In genomic region chr4:113435893-113436292, GRCh38 we compare ENCODE assay signal across 8 cellular contexts.
DNase-seq lines count a peak whose midpoint lies in the region; TF ChIP-seq lines count a peak whose summit lies in the region.

No MANE protein-coding gene starts in this region.

- H4K20me1 ChIP-seq in neural progenitor cell (ENCODE audit: low read depth), result no peaks in the 10 kb centered on the region

- no peaks in the 10 kb centered on the region for H3K9me3 ChIP-seq in neural progenitor cell (ENCODE audit: low read depth)

- H3K36me3 ChIP-seq in neural progenitor cell, result no peaks in the 10 kb centered on the region

- peaks cover 6% of the 10 kb centered on the region for H3K4me1 ChIP-seq in neural progenitor cell

- H3K27ac ChIP-seq in epithelial cell of prostate, result peak overlapping the region; percentile 71
- no peak overlapping the region for H3K27ac ChIP-seq in neural progenitor cell

- H3K36me3 Mint-ChIP-seq in osteocyte (ENCODE audit: unreplicated experiment) (no peaks in the 10 kb centered on the region), neural progenitor cell (no peaks in the 10 kb centered on the region)

- H2AFZ ChIP-seq in neural progenitor cell (replicated peaks), result no peak overlapping the region

- no peak overlapping the region for H3K9ac ChIP-seq in neural progenitor cell

- peak overlapping the region; percentile 72 for H3K27ac Mint-ChIP-seq in osteocyte (ENCODE audit: unreplicated experiment)
- no peak overlapping the region for H3K27ac Mint-ChIP-seq in neural progenitor cell

- peak; percentile 49 for DNase-seq in DMS79 (lab: John Stamatoyannopoulos, UW)
- peak; percentile 91 for DNase-seq in NCI-H1436 treated with DMSO at 0.1 percent for 48 hours (lab: John Stamatoyannopoulos, UW)
- DNase-seq in epithelial cell of prostate (ENCODE audit: low read depth, low spot score), result peak; percentile 69
- DNase-seq in osteocyte (ENCODE audit: extremely low spot score, unreplicated experiment), result no peak
- no peak for DNase-seq in neural progenitor cell (ENCODE audit: low spot score)
- DNase-seq in NK-92 (lab: John Stamatoyannopoulos, UW; ENCODE audit: unreplicated experiment), result no peak
- no peak for DNase-seq in DMS114 treated with DMSO at 0.1 percent for 48 hours (lab: John Stamatoyannopoulos, UW; ENCODE audit: unreplicated experiment)
- no peak for DNase-seq in stimulated activated CD4-positive, alpha-beta T cell treated with anti-CD3 and anti-CD28 coated beads, Interleukin-4, amount 100 ng/mL, for 1 hour

- H3K79me2 ChIP-seq in neural progenitor cell (ENCODE audit: low read depth), result no peaks in the 10 kb centered on the region

- no peak overlapping the region for H3K4me2 ChIP-seq in neural progenitor cell

- H3K9me3 Mint-ChIP-seq in osteocyte (ENCODE audit: unreplicated experiment) (peaks cover 9% of the 10 kb centered on the region), neural progenitor cell (peaks cover 3% of the 10 kb centered on the region)

- TF ChIP-seq CTCF in osteocyte (IDR thresholded peaks at IDR 0.05), result no peak
- TF ChIP-seq CTCF in neural progenitor cell (IDR thresholded peaks at IDR 0.05), result no peak

- no peaks in the 10 kb centered on the region for H3F3A ChIP-seq in neural progenitor cell (ENCODE audit: low read depth)

- H3K27me3 ChIP-seq in neural progenitor cell, result no peaks in the 10 kb centered on the region

- no peaks in the 10 kb centered on the region for H3K27me3 Mint-ChIP-seq in osteocyte (ENCODE audit: unreplicated experiment)
- no peaks in the 10 kb centered on the region for H3K27me3 Mint-ChIP-seq in neural progenitor cell (ENCODE audit: insufficient read depth, low read depth)

- no peak overlapping the region for H3K4me3 ChIP-seq in neural progenitor cell

- peaks cover 37% of the 10 kb centered on the region for H3K4me1 Mint-ChIP-seq in osteocyte (ENCODE audit: unreplicated experiment)
- H3K4me1 Mint-ChIP-seq in neural progenitor cell, result peaks cover 15% of the 10 kb centered on the region

- peak overlapping the region; percentile 24 for H3K4me3 Mint-ChIP-seq in osteocyte (ENCODE audit: unreplicated experiment)
- H3K4me3 Mint-ChIP-seq in neural progenitor cell, result no peak overlapping the region

Comparison
In these comparisons a context has a peak if more than half of its experiments do, and no peak if none do; other contexts are left out.
1. DNase-seq: peak in DMS79 (single experiment), NCI-H1436 treated with DMSO at 0.1 percent for 48 hours (single experiment) and epithelial cell of prostate (single experiment); none in osteocyte (single experiment), neural progenitor cell (single experiment), NK-92 (single experiment), DMS114 treated with DMSO at 0.1 percent for 48 hours (single experiment) and stimulated activated CD4-positive, alpha-beta T cell treated with anti-CD3 and anti-CD28 coated beads, Interleukin-4, amount 100 ng/mL, for 1 hour (single experiment).